11 cellular contexts compared by ENCODE assay signal in genomic region chr3:142988221-142988620, GRCh38. TPM values are rescaled to one million over a fixed set of nuclear protein-coding genes. Genes with fewer than 3 reads are reported as not detected.
"Had no signal": no experiment of that assay in that cellular context is flagged by ENCODE, and none has a peak within 500 bp of the region (broad histone marks: within the 10 kb centered on the region; RNA-seq: fewer than 3 reads in every experiment).

No MANE protein-coding gene starts in this region.

RNA-seq across cellular contexts. Expression of gene PAQR9, which starts 24.7 kb away (rescaled TPM):
- total RNA-seq: chondrocyte; esophagus muscularis mucosa; fibroblast of villous mesenchyme; gastroesophageal sphincter; lung; naive thymus-derived CD4-positive, alpha-beta T cell; osteocyte; subcutaneous adipose tissue; tibial nerve; upper lobe of right lung; vagina had no signal
- polyA plus RNA-seq: lung; naive thymus-derived CD4-positive, alpha-beta T cell had no signal
